In genomic region chrX:28189011-28189410, GRCh38 we compare ENCODE assay signal across 16 cellular contexts.
A peak's percentile ranks its signal among the peaks of the same experiment; 100 is the strongest.
DNase-seq lines count a peak whose midpoint lies in the region; ATAC-seq and TF ChIP-seq lines count a peak whose summit lies in the region.
"Had no signal": no experiment of that assay in that cellular context is flagged by ENCODE, and none has a peak within 500 bp of the region (broad histone marks: within the 10 kb centered on the region; RNA-seq: fewer than 3 reads in every experiment).

No MANE protein-coding gene starts in this region.

- no peak overlapping the region for H3K4ac ChIP-seq in IMR-90 (ENCODE audit: low read depth, low read length)

- no peak overlapping the region for H3K4me3 Mint-ChIP-seq in activated T-cell treated with anti-CD3 and anti-CD28 coated beads, Interleukin-2, amount 50 U/mL, for 24 hours
- H3K4me3 Mint-ChIP-seq: natural killer cell had no signal

- H4K8ac ChIP-seq in IMR-90 (ENCODE audit: low read depth in 2 of 2, low read length in 2 of 2), result no peak overlapping the region

- H4K91ac ChIP-seq in IMR-90 (ENCODE audit: insufficient read depth, low read depth, low read length), result no peak overlapping the region

- no peak overlapping the region for H3K56ac ChIP-seq in IMR-90 (ENCODE audit: extremely low read depth, insufficient read depth, low read length)

- H4K5ac ChIP-seq in IMR-90 (ENCODE audit: low read depth, low read length), result no peak overlapping the region

- H3K18ac ChIP-seq in IMR-90 (ENCODE audit: low read depth, low read length), result no peak overlapping the region

- H3K23ac ChIP-seq in IMR-90 (ENCODE audit: low read depth, low read length), result no peak overlapping the region

- peaks cover 4% of the 10 kb centered on the region for H3K9me3 Mint-ChIP-seq in activated T-cell treated with anti-CD3 and anti-CD28 coated beads, Interleukin-2, amount 50 U/mL, for 24 hours

- no peaks in the 10 kb centered on the region for H3K27me3 ChIP-seq in IMR-90 (ENCODE audit: control insufficient read depth, insufficient read depth, low read length)
- H3K27me3 ChIP-seq: cardiac muscle cell, right atrium auricular region, tibial nerve had no signal

- no peak overlapping the region for H2AFZ ChIP-seq in IMR-90 (replicated peaks; ENCODE audit: low read length, poor library complexity)

- H3K9me3 ChIP-seq in IMR-90 (ENCODE audit: control insufficient read depth, insufficient read depth, low read length), result no peaks in the 10 kb centered on the region
- H3K9me3 ChIP-seq: right atrium auricular region, tibial nerve had no signal

- no peak overlapping the region for H2BK5ac ChIP-seq in IMR-90 (ENCODE audit: low read depth, low read length, poor library complexity, severe bottlenecking)

- CTCF ChIA-PET in IMR-90 (lab: Yijun Ruan, JAX), result no interaction called here

- TF ChIP-seq CTCF in IMR-90 (conservative IDR thresholded peaks at IDR 0.05; ENCODE audit: low read depth, low read length), result no peak
- TF ChIP-seq CTCF in fibroblast of pulmonary artery (IDR thresholded peaks at IDR 0.05; ENCODE audit: low read length, missing control alignments), result no peak

- H3K27me3 Mint-ChIP-seq in activated T-cell treated with anti-CD3 and anti-CD28 coated beads, Interleukin-2, amount 50 U/mL, for 24 hours, result peaks cover 10% of the 10 kb centered on the region

- no peaks in the 10 kb centered on the region for H3K36me3 ChIP-seq in IMR-90 (ENCODE audit: control insufficient read depth, insufficient read depth, low read length)
- H3K36me3 ChIP-seq: cardiac muscle cell, right atrium auricular region, tibial nerve had no signal

- H3K9ac ChIP-seq in IMR-90 (ENCODE audit: low read depth, low read length), result no peak overlapping the region

- no peak for TF ChIP-seq RAD21 in IMR-90 (IDR thresholded peaks at IDR 0.05; ENCODE audit: low read length)

- no peak overlapping the region for H2BK20ac ChIP-seq in IMR-90 (ENCODE audit: low read depth, low read length)

- ATAC-seq in IMR-90 (ENCODE audit: low read depth) (no peak), GM21360 (IDR thresholded peaks at IDR 0.05; ENCODE audit: unreplicated experiment) (no peak)
- ATAC-seq: left ventricle myocardium superior, natural killer cell had no signal

- H3K36me3 Mint-ChIP-seq in activated T-cell treated with anti-CD3 and anti-CD28 coated beads, Interleukin-2, amount 50 U/mL, for 24 hours (ENCODE audit: low read depth), result no peaks in the 10 kb centered on the region
- H3K36me3 Mint-ChIP-seq: natural killer cell had no signal

- DNase-seq in IMR-90 (peak; percentile 86), amniotic epithelial cell (ENCODE audit: low read depth) (peak; percentile 83), fibroblast of pulmonary artery (ENCODE audit: low read depth) (peak; percentile 80), skeletal muscle cell (ENCODE audit: low read depth) (peak; percentile 19)
- no peak for DNase-seq in activated T-cell treated with anti-CD3 and anti-CD28 coated beads, Interleukin-2, amount 50 U/mL, for 24 hours
- DNase-seq in effector CD8-positive, alpha-beta T cell (lab: John Stamatoyannopoulos, UW), result no peak
- DNase-seq: activated gamma-delta T cell treated with Interleukin-2 at 50 U/mL for 16 hours; left ventricle myocardium superior; MM.1S; natural killer cell; NCI-H2171 treated with DMSO at 0.1 percent for 48 hours; stimulated activated CD4-positive, alpha-beta T cell treated with anti-CD3 and anti-CD28 coated beads, Interleukin-2, amount 100 ng/mL, for 48 hours had no signal

- no peak overlapping the region for H2BK15ac ChIP-seq in IMR-90 (ENCODE audit: low read depth, low read length)

- no peaks in the 10 kb centered on the region for H4K20me1 ChIP-seq in IMR-90 (ENCODE audit: insufficient read depth, low read length)

- H2AK5ac ChIP-seq in IMR-90 (ENCODE audit: low read depth, low read length), result no peak overlapping the region

- no CpG with 5 or more reads among the region's 1 CpG for WGBS in IMR-90 (ENCODE audit: extremely low coverage in 2 of 2, insufficient read length in 1 of 2), 2 experiments

- H3K4me3 ChIP-seq in IMR-90 (ENCODE audit: insufficient read depth, low read depth, low read length) (no peak overlapping the region), fibroblast of pulmonary artery (replicated peaks; ENCODE audit: low read depth, low read length) (no peak overlapping the region), skeletal muscle cell (ENCODE audit: low read depth, low read length) (no peak overlapping the region)
- H3K4me3 ChIP-seq: cardiac muscle cell, right atrium auricular region, tibial nerve had no signal

- no peak overlapping the region for H2BK120ac ChIP-seq in IMR-90 (ENCODE audit: low read depth, low read length)

- intact Hi-C loops in IMR-90 (cut with micrococcal nuclease), result no loop called here

- no peak overlapping the region for H3K14ac ChIP-seq in IMR-90 (replicated peaks; ENCODE audit: low read depth, low read length)

- H3K27ac ChIP-seq in IMR-90 (ENCODE audit: insufficient read depth, low read length), result no peak overlapping the region
- H3K27ac ChIP-seq: cardiac muscle cell, right atrium auricular region, tibial nerve had no signal

- POLR2A ChIA-PET in IMR-90 (lab: Charles Lee; ENCODE audit: unreplicated experiment), result no interaction called here

- H3K4me1 Mint-ChIP-seq in activated T-cell treated with anti-CD3 and anti-CD28 coated beads, Interleukin-2, amount 50 U/mL, for 24 hours (ENCODE audit: low read depth), result no peaks in the 10 kb centered on the region
- H3K4me1 Mint-ChIP-seq: natural killer cell had no signal

- in situ Hi-C loops in IMR-90 (cut with MboI; ENCODE audit: low sequenced_read_pairs), result no loop called here

- dilution Hi-C loops in IMR-90 (cut with HindIII; ENCODE audit: low sequenced_read_pairs, unreplicated experiment), result no loop called here

- H3K4me2 ChIP-seq in IMR-90 (ENCODE audit: low read depth, low read length), result no peak overlapping the region

- TF ChIP-seq POLR2A in IMR-90 (IDR thresholded peaks at IDR 0.05; ENCODE audit: low read depth, low read length), result no peak

- no peak overlapping the region for H3K27ac Mint-ChIP-seq in activated T-cell treated with anti-CD3 and anti-CD28 coated beads, Interleukin-2, amount 50 U/mL, for 24 hours
- H3K27ac Mint-ChIP-seq: natural killer cell had no signal

- no TSS peak for BruUV-seq in IMR-90 (replicated peaks; lab: Mats Ljungman, UMichigan)

- no peak overlapping the region for H2AK9ac ChIP-seq in IMR-90 (replicated peaks; ENCODE audit: low read depth, low read length, poor library complexity)

- no peaks in the 10 kb centered on the region for H3K4me1 ChIP-seq in IMR-90 (ENCODE audit: control insufficient read depth, insufficient read depth, low read length)
- H3K4me1 ChIP-seq: right atrium auricular region, tibial nerve had no signal

- H3K79me1 ChIP-seq in IMR-90 (ENCODE audit: low read depth in 1 of 2, low read length in 2 of 2), result no peaks in the 10 kb centered on the region

- H3K9me1 ChIP-seq in IMR-90 (ENCODE audit: insufficient read depth, low read length), result no peaks in the 10 kb centered on the region

TF ChIP-seq in IMR-90, 13 proteins besides CTCF, POLR2A, EP300 and RAD21:
- TF ChIP-seq SMC3 (IDR thresholded peaks at IDR 0.05; ENCODE audit: low read depth, low read length) (no peak), CEBPB (IDR thresholded peaks at IDR 0.05; ENCODE audit: low read depth, low read length) (peak; percentile 66)

Comparison
In these comparisons a context has a peak if more than half of its experiments do, and no peak if none do; other contexts are left out.
1. DNase-seq: peak in IMR-90 (single experiment), amniotic epithelial cell (single experiment), fibroblast of pulmonary artery (single experiment) and skeletal muscle cell (single experiment); none in activated T-cell treated with anti-CD3 and anti-CD28 coated beads, Interleukin-2, amount 50 U/mL, for 24 hours (single experiment) and effector CD8-positive, alpha-beta T cell (single experiment).